21 cellular contexts compared by ENCODE assay signal in genomic region chr10:100736809-100737358, GRCh38. TPM values are rescaled to one million over a fixed set of nuclear protein-coding genes. Genes with fewer than 3 reads are reported as not detected.
DNase-seq lines count a peak whose midpoint lies in the region; ATAC-seq and TF ChIP-seq lines count a peak whose summit lies in the region.
"Had no signal": no experiment of that assay in that cellular context is flagged by ENCODE, and none has a peak within 500 bp of the region (broad histone marks: within the 10 kb centered on the region; RNA-seq: fewer than 3 reads in every experiment).

No MANE protein-coding gene starts in this region.

- H2BK15ac ChIP-seq in neuronal stem cell (ENCODE audit: low read length), result no peak overlapping the region

- H2BK12ac ChIP-seq in neuronal stem cell (ENCODE audit: low read length), result no peak overlapping the region

- H3K4ac ChIP-seq in neuronal stem cell (ENCODE audit: low read length), result no peak overlapping the region

- H3K23ac ChIP-seq in neuronal stem cell (ENCODE audit: low read depth, low read length, poor library complexity), result no peak overlapping the region

- H4K8ac ChIP-seq in neuronal stem cell (ENCODE audit: low read depth, low read length), result no peak overlapping the region

- WGBS in neuronal stem cell (ENCODE audit: extremely low coverage in 2 of 2, insufficient read length in 2 of 2, insufficient replicate concordance in 1 of 2), 2 donors, result no CpG with 5 or more reads among the region's 7 CpGs
- WGBS in upper lobe of left lung, 2 donors, result 36 to 52% methylated on average over 7 of the region's 7 CpGs

- peaks cover 100% of the 10 kb centered on the region for H3K27me3 Mint-ChIP-seq in WTC11 (ENCODE audit: low read depth)

- H3K4me1 ChIP-seq in neuronal stem cell (ENCODE audit: control insufficient read depth in 2 of 2, insufficient read depth in 1 of 2, low read depth in 1 of 2, low read length in 2 of 2) (peaks cover 0 to 2% of the 10 kb centered on the region in 2 donors), upper lobe of left lung (peaks cover 9 to 34% (median 18%) of the 10 kb centered on the region in 4 donors)

- H3K36me3 Mint-ChIP-seq in WTC11, result no peaks in the 10 kb centered on the region

- no peak overlapping the region for H3K27ac Mint-ChIP-seq in WTC11

- ATAC-seq in WTC11 (no peak), GM19324 (IDR thresholded peaks at IDR 0.05; ENCODE audit: low FRiP score, unreplicated experiment) (no peak), GM18519 (IDR thresholded peaks at IDR 0.05; ENCODE audit: low FRiP score, unreplicated experiment) (no peak), upper lobe of left lung (ENCODE audit: low FRiP score in 2 of 2) (no peak), HG02798 (IDR thresholded peaks at IDR 0.05; ENCODE audit: poor library complexity, unreplicated experiment) (no peak)
- ATAC-seq: body of pancreas, left ventricle myocardium superior had no signal

- H3K9me3 Mint-ChIP-seq in WTC11, result no peaks in the 10 kb centered on the region

- H3K79me1 ChIP-seq in neuronal stem cell (ENCODE audit: low read depth, low read length), result no peaks in the 10 kb centered on the region

- H2AFZ ChIP-seq in neuronal stem cell (ENCODE audit: low read length), result peak overlapping the region; percentile 74
- H2AFZ ChIP-seq: PC-9 had no signal

- in situ Hi-C loops in GM13977 (cut with MboI; ENCODE audit: low pct_unique_long_range_greater_than_20kb, low sequenced_read_pairs, unreplicated experiment), result loop anchor here (25.0 kb wide), 1 partner anchor 400 kb away; the partner anchor contains the start of gene TLX1

- no peak overlapping the region for H2AK5ac ChIP-seq in neuronal stem cell (ENCODE audit: low read depth, low read length)

- no peaks in the 10 kb centered on the region for H3K9me3 ChIP-seq in neuronal stem cell (replicated peaks in 1 of 2; ENCODE audit: control insufficient read depth in 2 of 2, insufficient read depth in 1 of 2, low read depth in 1 of 2, low read length in 2 of 2)
- no peaks in the 10 kb centered on the region for H3K9me3 ChIP-seq in upper lobe of left lung
- H3K9me3 ChIP-seq: BLaER1, body of pancreas had no signal

- H3K27ac ChIP-seq in neuronal stem cell (replicated peaks; ENCODE audit: low read length) (no peak overlapping the region), upper lobe of left lung (no peak overlapping the region)
- H3K27ac ChIP-seq: BLaER1, body of pancreas, dorsolateral prefrontal cortex, PC-9 had no signal

- peak; percentile 28 for DNase-seq in GM13977 (ENCODE audit: low spot score)
- no peak for DNase-seq in WTC11 (ENCODE audit: low spot score)
- no peak for DNase-seq in epithelial cell of proximal tubule (ENCODE audit: low read depth)
- no peak for DNase-seq in neuronal stem cell (ENCODE audit: low spot score)
- DNase-seq in upper lobe of left lung, result no peak
- DNase-seq: activated gamma-delta T cell treated with Interleukin-2 at 50 U/mL for 16 hours, body of pancreas, DMS 273 treated with DMSO at 0.1 percent for 48 hours, hypothalamus, left ventricle myocardium superior, MM.1S, NCI-H2029 treated with DMSO at 0.1 percent for 48 hours, NCI-H69, PC-9 had no signal

- H4K91ac ChIP-seq in neuronal stem cell (ENCODE audit: low read depth, low read length, poor library complexity), result no peak overlapping the region

- H3K9ac ChIP-seq in neuronal stem cell (ENCODE audit: low read depth, low read length, poor library complexity), result no peak overlapping the region
- H3K9ac ChIP-seq: BLaER1 had no signal

- H2BK5ac ChIP-seq in neuronal stem cell (ENCODE audit: low read length), result no peak overlapping the region

- POLR2A ChIA-PET in WTC11 (lab: Charles Lee), result no interaction called here

- H3K14ac ChIP-seq in neuronal stem cell (ENCODE audit: low read length), result no peak overlapping the region

- H3K36me3 ChIP-seq in neuronal stem cell (replicated peaks in 1 of 2; ENCODE audit: control insufficient read depth in 2 of 2, insufficient read depth in 2 of 2, low read length in 2 of 2) (no peaks in the 10 kb centered on the region), upper lobe of left lung (no peaks in the 10 kb centered on the region)
- H3K36me3 ChIP-seq: BLaER1 had no signal

- peaks cover 66% of the 10 kb centered on the region for H3K4me1 Mint-ChIP-seq in WTC11

- no peak for TF ChIP-seq POLR2A in upper lobe of left lung (IDR thresholded peaks at IDR 0.05)

- H3K4me2 ChIP-seq in neuronal stem cell (ENCODE audit: insufficient read depth, low read length, poor library complexity, severe bottlenecking), result no peak overlapping the region
- H3K4me2 ChIP-seq: PC-9 had no signal

- no peak for TF ChIP-seq EP300 in upper lobe of left lung (IDR thresholded peaks at IDR 0.05)

- CTCF ChIA-PET in WTC11 (lab: Charles Lee), result interaction anchor here (0.6 to 9.9 kb wide), 3 partner anchors 138 to 220 kb away, joined by 3 to 167 read pairs (median 10); no protein-coding TSS in a partner anchor

- peak overlapping the region; percentile 43 for H3K4me3 Mint-ChIP-seq in WTC11

- TF ChIP-seq CTCF in GM13977 (IDR thresholded peaks at IDR 0.05; ENCODE audit: extremely low read depth, insufficient read depth, missing control alignments), result no peak
- TF ChIP-seq CTCF in WTC11 (IDR thresholded peaks at IDR 0.05), result no peak
- TF ChIP-seq CTCF in epithelial cell of proximal tubule (conservative IDR thresholded peaks at IDR 0.05; ENCODE audit: low read depth, low read length), result no peak
- TF ChIP-seq CTCF in upper lobe of left lung (IDR thresholded peaks at IDR 0.05), result no peak

- H3K4me3 ChIP-seq in epithelial cell of proximal tubule (ENCODE audit: low read depth, low read length) (peak overlapping the region; percentile 84), neuronal stem cell (ENCODE audit: low read length in 2 of 2) (no peak overlapping the region), upper lobe of left lung (no peak overlapping the region)
- H3K4me3 ChIP-seq: BLaER1, PC-9 had no signal

- H3K18ac ChIP-seq in neuronal stem cell (ENCODE audit: low read length), result no peak overlapping the region

- no peak overlapping the region for H2BK120ac ChIP-seq in neuronal stem cell (ENCODE audit: low read depth, low read length)

- H3K27me3 ChIP-seq in neuronal stem cell (ENCODE audit: control insufficient read depth in 3 of 3, insufficient read depth in 3 of 3, low read depth in 1 of 3, low read length in 3 of 3), result peaks cover 78 to 100% (median 99%) of the 10 kb centered on the region in 3 experiments
- peaks cover 0 to 77% (median 45%) of the 10 kb centered on the region in 4 donors for H3K27me3 ChIP-seq in upper lobe of left lung

TF ChIP-seq in WTC11, 78 proteins besides CTCF, POLR2A, EP300 and RAD21:
- no peak for TF ChIP-seq FOXP4 (CRISPR knock-in tag; IDR thresholded peaks at IDR 0.05)

RNA-seq across cellular contexts. Expression of gene PAX2, which starts 8.5 kb away (rescaled TPM):
- total RNA-seq in WTC11 (2021) (0.09 to 0.21 TPM in 2 of 3 replicates, not detected in the other), epithelial cell of proximal tubule (7.5 and 20.2 TPM in 2 replicates), upper lobe of left lung (under 1 TPM in 1 of 6 donors, not detected in 5; 0.07 TPM)
- 0.17 TPM for polyA plus RNA-seq in neuronal stem cell (2013, experiment 1 of 2)
- polyA plus RNA-seq in neuronal stem cell (2013, experiment 2 of 2), result 0.25 TPM
- total RNA-seq: activated CD8-positive, alpha-beta memory T cell treated with anti-CD3 and anti-CD28 coated beads for 36 hours; HT-29; left ventricle myocardium superior; PC-9 had no signal
